Comparison of ENCODE assay signal across 11 cellular contexts in genomic region chr1:54995835-54996234, GRCh38. TPM values are rescaled to one million over a fixed set of nuclear protein-coding genes. Genes with fewer than 3 reads are reported as not detected.
DNase-seq lines count a peak whose midpoint lies in the region; ATAC-seq and TF ChIP-seq lines count a peak whose summit lies in the region.
"Had no signal": no experiment of that assay in that cellular context is flagged by ENCODE, and none has a peak within 500 bp of the region (broad histone marks: within the 10 kb centered on the region; RNA-seq: fewer than 3 reads in every experiment).

No MANE protein-coding gene starts in this region.

- no peak overlapping the region for H4K91ac ChIP-seq in mesenchymal stem cell (ENCODE audit: low read length)

- H3K27ac Mint-ChIP-seq in Caco-2 (ENCODE audit: unreplicated experiment): peak overlapping the region; percentile 64
- H3K27ac Mint-ChIP-seq in activated T-helper 1 cell treated with anti-CD3 and anti-CD28 coated beads, Interleukin-12 subunit alpha, Interleukin-12 subunit beta, Interleukin-2, Interleukin-4 antibody, amounts not matched to agents 30 ng/mL and 10 ng/mL and 1 ng/mL, durations not matched to agents 14 hours and 24 hours and 36 hours: no peak overlapping the region

- intact Hi-C loops in Caco-2 (cut with micrococcal nuclease; ENCODE audit: unreplicated experiment): loop anchor here (1.0 kb wide), 3 partner anchors 23 to 46 kb away; no protein-coding TSS in a partner anchor
- intact Hi-C loops in activated T-helper 1 cell treated with anti-CD3 and anti-CD28 coated beads, Interleukin-12 subunit alpha, Interleukin-12 subunit beta, Interleukin-2, Interleukin-4 antibody, amounts not matched to agents 30 ng/mL and 10 ng/mL and 1 ng/mL, durations not matched to agents 14 hours and 24 hours and 36 hours (cut with micrococcal nuclease): loop anchor here (1.0 to 10.0 kb wide), 5 partner anchors 27 to 324 kb away; no protein-coding TSS in a partner anchor
- intact Hi-C loops in testis (cut with DNase I; ENCODE audit: low total_unique reads): loop anchor here (5.0 kb wide), 1 partner anchor 49 kb away; no protein-coding TSS in a partner anchor

- WGBS in mesenchymal stem cell: 83% methylated on average over 9 of the region's 9 CpGs
- 52 to 70% methylated on average over 9 of the region's 9 CpGs for WGBS in testis, 2 donors

- H3K18ac ChIP-seq in mesenchymal stem cell (ENCODE audit: low read depth in 1 of 2, low read length in 2 of 2): no peak overlapping the region

- H3K27ac ChIP-seq in SU-DHL-6 (ENCODE audit: low read depth, low read length) (no peak overlapping the region), mesenchymal stem cell (ENCODE audit: low read length, poor library complexity, severe bottlenecking) (no peak overlapping the region), testis (no peak overlapping the region)
- H3K27ac ChIP-seq: C4-2B, skin epidermis had no signal

- no peaks in the 10 kb centered on the region for H3K9me2 ChIP-seq in SU-DHL-6 (replicated peaks; ENCODE audit: insufficient read depth, low read length)

- H2BK5ac ChIP-seq in mesenchymal stem cell (ENCODE audit: low read depth, low read length, poor library complexity, severe bottlenecking): no peak overlapping the region

- no peak overlapping the region for H3K4me3 Mint-ChIP-seq in Caco-2 (ENCODE audit: unreplicated experiment)
- peak overlapping the region; percentile 19 for H3K4me3 Mint-ChIP-seq in activated T-helper 1 cell treated with anti-CD3 and anti-CD28 coated beads, Interleukin-12 subunit alpha, Interleukin-12 subunit beta, Interleukin-2, Interleukin-4 antibody, amounts not matched to agents 30 ng/mL and 10 ng/mL and 1 ng/mL, durations not matched to agents 14 hours and 24 hours and 36 hours

- H2BK15ac ChIP-seq in mesenchymal stem cell (ENCODE audit: low read depth, poor library complexity, severe bottlenecking): no peak overlapping the region

- H3K79me1 ChIP-seq in mesenchymal stem cell (replicated peaks; ENCODE audit: low read length, poor library complexity, severe bottlenecking): no peaks in the 10 kb centered on the region

- ATAC-seq in HG02623 (IDR thresholded peaks at IDR 0.05; ENCODE audit: unreplicated experiment) (no peak), esophagus mucosa (no peak)

- no peak overlapping the region for H3K14ac ChIP-seq in mesenchymal stem cell (ENCODE audit: low read length in 2 of 2)

- H3K23ac ChIP-seq in mesenchymal stem cell (ENCODE audit: low read length in 2 of 2): no peak overlapping the region

- H2AFZ ChIP-seq in SU-DHL-6 (ENCODE audit: low read depth, low read length, severe bottlenecking) (peak overlapping the region; percentile 65), mesenchymal stem cell (ENCODE audit: low read depth, low read length) (no peak overlapping the region)

- H3K36me3 Mint-ChIP-seq in Caco-2 (ENCODE audit: insufficient read depth, unreplicated experiment): no peaks in the 10 kb centered on the region
- H3K36me3 Mint-ChIP-seq in activated T-helper 1 cell treated with anti-CD3 and anti-CD28 coated beads, Interleukin-12 subunit alpha, Interleukin-12 subunit beta, Interleukin-2, Interleukin-4 antibody, amounts not matched to agents 30 ng/mL and 10 ng/mL and 1 ng/mL, durations not matched to agents 14 hours and 24 hours and 36 hours (ENCODE audit: low read depth): no peaks in the 10 kb centered on the region

- H3K9me3 Mint-ChIP-seq in Caco-2 (ENCODE audit: unreplicated experiment): no peaks in the 10 kb centered on the region
- H3K9me3 Mint-ChIP-seq in activated T-helper 1 cell treated with anti-CD3 and anti-CD28 coated beads, Interleukin-12 subunit alpha, Interleukin-12 subunit beta, Interleukin-2, Interleukin-4 antibody, amounts not matched to agents 30 ng/mL and 10 ng/mL and 1 ng/mL, durations not matched to agents 14 hours and 24 hours and 36 hours: no peaks in the 10 kb centered on the region

- H3K9ac ChIP-seq in SU-DHL-6 (ENCODE audit: low read length) (no peak overlapping the region; the same call in 1 of the 2 replicates), mesenchymal stem cell (ENCODE audit: low read length) (no peak overlapping the region)

- no peaks in the 10 kb centered on the region for H3K27me3 ChIP-seq in Caco-2 (replicated peaks; ENCODE audit: control insufficient read depth, insufficient read depth, low read length)
- no peaks in the 10 kb centered on the region for H3K27me3 ChIP-seq in SU-DHL-6 (ENCODE audit: low read length)
- H3K27me3 ChIP-seq in mesenchymal stem cell (ENCODE audit: control insufficient read depth in 1 of 2, insufficient read depth in 1 of 2, low read length in 2 of 2): peaks cover 36 to 61% of the 10 kb centered on the region in 2 experiments
- no peaks in the 10 kb centered on the region for H3K27me3 ChIP-seq in testis

- TF ChIP-seq CTCF in Caco-2 (IDR thresholded peaks at IDR 0.05; ENCODE audit: insufficient read depth in 1 of 2, low read depth in 1 of 2, low read length in 1 of 2, severe bottlenecking in 1 of 2, unreplicated experiment in 1 of 2): no peak
- no peak for TF ChIP-seq CTCF in SU-DHL-6 (IDR thresholded peaks at IDR 0.05; ENCODE audit: insufficient read depth, low read length, poor library complexity, severe bottlenecking)
- TF ChIP-seq CTCF in testis (IDR thresholded peaks at IDR 0.05): no peak

- no peaks in the 10 kb centered on the region for H3K4me1 ChIP-seq in Caco-2
- H3K4me1 ChIP-seq in mesenchymal stem cell (ENCODE audit: control insufficient read depth, insufficient read depth, low read depth, low read length): peaks cover 15% of the 10 kb centered on the region
- no peaks in the 10 kb centered on the region for H3K4me1 ChIP-seq in testis

- H3K4me2 ChIP-seq in SU-DHL-6 (ENCODE audit: low read depth, low read length, poor library complexity, severe bottlenecking) (peak overlapping the region; percentile 22), mesenchymal stem cell (ENCODE audit: low read length, poor library complexity, severe bottlenecking) (no peak overlapping the region)

- H2AK5ac ChIP-seq in mesenchymal stem cell (ENCODE audit: low read length, severe bottlenecking): peak overlapping the region; percentile 21

- H3F3A ChIP-seq in SU-DHL-6 (ENCODE audit: insufficient read depth): no peaks in the 10 kb centered on the region

- H4K8ac ChIP-seq in mesenchymal stem cell (ENCODE audit: low read length): no peak overlapping the region

- H3K27me3 Mint-ChIP-seq in Caco-2 (ENCODE audit: insufficient read depth, unreplicated experiment): peaks cover 4% of the 10 kb centered on the region
- H3K27me3 Mint-ChIP-seq in activated T-helper 1 cell treated with anti-CD3 and anti-CD28 coated beads, Interleukin-12 subunit alpha, Interleukin-12 subunit beta, Interleukin-2, Interleukin-4 antibody, amounts not matched to agents 30 ng/mL and 10 ng/mL and 1 ng/mL, durations not matched to agents 14 hours and 24 hours and 36 hours (ENCODE audit: insufficient read depth): peaks cover 27% of the 10 kb centered on the region

- H3K9me3 ChIP-seq in Caco-2: no peaks in the 10 kb centered on the region
- no peaks in the 10 kb centered on the region for H3K9me3 ChIP-seq in SU-DHL-6 (ENCODE audit: insufficient read depth, low read length)
- no peaks in the 10 kb centered on the region for H3K9me3 ChIP-seq in mesenchymal stem cell (ENCODE audit: control insufficient read depth, low read length)
- H3K9me3 ChIP-seq in testis: no peaks in the 10 kb centered on the region

- no TSS peak for BruUV-seq in Caco-2 (replicated peaks; lab: Mats Ljungman, UMichigan)

- no peaks in the 10 kb centered on the region for H4K20me1 ChIP-seq in SU-DHL-6 (ENCODE audit: low read depth, low read length)

- H3K4me1 Mint-ChIP-seq in Caco-2 (ENCODE audit: low read depth, unreplicated experiment): peaks cover 8% of the 10 kb centered on the region
- H3K4me1 Mint-ChIP-seq in activated T-helper 1 cell treated with anti-CD3 and anti-CD28 coated beads, Interleukin-12 subunit alpha, Interleukin-12 subunit beta, Interleukin-2, Interleukin-4 antibody, amounts not matched to agents 30 ng/mL and 10 ng/mL and 1 ng/mL, durations not matched to agents 14 hours and 24 hours and 36 hours (ENCODE audit: low read depth): peaks cover 19% of the 10 kb centered on the region

- H3K36me3 ChIP-seq in Caco-2 (ENCODE audit: control insufficient read depth, insufficient read depth, low read length): no peaks in the 10 kb centered on the region
- no peaks in the 10 kb centered on the region for H3K36me3 ChIP-seq in SU-DHL-6 (ENCODE audit: low read length)
- H3K36me3 ChIP-seq in mesenchymal stem cell (ENCODE audit: control insufficient read depth in 1 of 2, insufficient read depth in 2 of 2, low read depth in 1 of 2, low read length in 2 of 2): no peaks in the 10 kb centered on the region
- H3K36me3 ChIP-seq in testis (ENCODE audit: low read depth, missing control alignments): no peaks in the 10 kb centered on the region

- no peaks in the 10 kb centered on the region for H3K79me2 ChIP-seq in SU-DHL-6 (ENCODE audit: insufficient read depth, low read length)

- H3K4me3 ChIP-seq in Caco-2 (ENCODE audit: low read depth, low read length) (no peak overlapping the region), SU-DHL-6 (ENCODE audit: insufficient read depth, low read length, poor library complexity, severe bottlenecking) (no peak overlapping the region), mesenchymal stem cell (ENCODE audit: insufficient read depth in 1 of 2, low read depth in 1 of 2, low read length in 2 of 2) (no peak overlapping the region), testis (no peak overlapping the region)

- no peak overlapping the region for H2BK120ac ChIP-seq in mesenchymal stem cell (ENCODE audit: low read depth, low read length)

- H3K4ac ChIP-seq in mesenchymal stem cell (ENCODE audit: low read depth in 1 of 2, low read length in 2 of 2): no peak overlapping the region

- POLR2A ChIA-PET in Caco-2 (lab: Charles Lee): no interaction called here

- no peak for TF ChIP-seq POLR2A in testis (IDR thresholded peaks at IDR 0.05)

- no peak overlapping the region for H2BK12ac ChIP-seq in mesenchymal stem cell (ENCODE audit: low read length in 2 of 2)

- DNase-seq in Caco-2: no peak
- peak; percentile 35 for DNase-seq in activated T-helper 1 cell treated with anti-CD3 and anti-CD28 coated beads, Interleukin-12 subunit alpha, Interleukin-12 subunit beta, Interleukin-2, Interleukin-4 antibody, amounts not matched to agents 30 ng/mL and 10 ng/mL and 1 ng/mL, durations not matched to agents 14 hours and 24 hours and 36 hours (ENCODE audit: low spot score)
- no peak for DNase-seq in mesenchymal stem cell
- no peak for DNase-seq in testis
- no peak for DNase-seq in NCI-H2227 (lab: John Stamatoyannopoulos, UW; ENCODE audit: unreplicated experiment)

- CTCF ChIA-PET in Caco-2 (lab: Charles Lee): interaction anchor here (1.1 to 3.0 kb wide), 5 partner anchors 20 to 51 kb away, joined by 3 to 15 read pairs (median 4); no protein-coding TSS in a partner anchor

RNA-seq across cellular contexts. Expression of gene BSND, which starts 2.9 kb away (rescaled TPM):
- total RNA-seq in Caco-2 (2022): not detected in 2 replicates
- total RNA-seq in activated T-helper 1 cell treated with anti-CD3 and anti-CD28 coated beads, Interleukin-12 subunit alpha, Interleukin-12 subunit beta, Interleukin-2, Interleukin-4 antibody, amounts not matched to agents 30 ng/mL and 10 ng/mL and 1 ng/mL, durations not matched to agents 14 hours and 24 hours and 36 hours: not detected in 2 replicates
- polyA plus RNA-seq in mesenchymal stem cell (2013, experiment 1 of 2): not detected
- not detected for polyA plus RNA-seq in mesenchymal stem cell (2013, experiment 2 of 2)
- total RNA-seq in testis: under 1 TPM; 0.19 to 0.24 TPM
- polyA plus RNA-seq in testis (ENCODE audit: insufficient read depth, low read depth, low replicate concordance): 0.32 TPM
- not detected for total RNA-seq in esophagus mucosa
- total RNA-seq: kidney epithelial cell had no signal

RNA-seq across cellular contexts. Expression of gene TMEM61, which starts 15.4 kb away (rescaled TPM):
- total RNA-seq in Caco-2 (2022) (0.30 TPM in 1 of 2 replicates, not detected in the other), testis (1 to 10 TPM in 1 of 2 donors, under 1 TPM in 1; 0.31 to 1.1 TPM), esophagus mucosa (1.4 TPM)
- not detected in 2 replicates for total RNA-seq in activated T-helper 1 cell treated with anti-CD3 and anti-CD28 coated beads, Interleukin-12 subunit alpha, Interleukin-12 subunit beta, Interleukin-2, Interleukin-4 antibody, amounts not matched to agents 30 ng/mL and 10 ng/mL and 1 ng/mL, durations not matched to agents 14 hours and 24 hours and 36 hours
- polyA plus RNA-seq in mesenchymal stem cell (2013, experiment 1 of 2): not detected
- polyA plus RNA-seq in mesenchymal stem cell (2013, experiment 2 of 2): not detected
- polyA plus RNA-seq in testis (ENCODE audit: insufficient read depth, low read depth, low replicate concordance): 1.4 TPM

RNA-seq across cellular contexts. Expression of gene PCSK9, which starts 43.5 kb away (rescaled TPM):
- total RNA-seq in Caco-2 (2022): 29.4 and 31.2 TPM in 2 replicates
- not detected in 2 replicates for total RNA-seq in activated T-helper 1 cell treated with anti-CD3 and anti-CD28 coated beads, Interleukin-12 subunit alpha, Interleukin-12 subunit beta, Interleukin-2, Interleukin-4 antibody, amounts not matched to agents 30 ng/mL and 10 ng/mL and 1 ng/mL, durations not matched to agents 14 hours and 24 hours and 36 hours
- 3.1 TPM for polyA plus RNA-seq in mesenchymal stem cell (2013, experiment 1 of 2)
- polyA plus RNA-seq in mesenchymal stem cell (2013, experiment 2 of 2): 3.1 TPM
- total RNA-seq in testis: 1 to 10 TPM; 1.1 to 1.9 TPM
- polyA plus RNA-seq in testis (ENCODE audit: insufficient read depth, low read depth, low replicate concordance): 1.3 TPM
- 18.3 TPM for total RNA-seq in esophagus mucosa
